Comparison of ENCODE assay signal across 18 cellular contexts in the genomic region with DNA sequence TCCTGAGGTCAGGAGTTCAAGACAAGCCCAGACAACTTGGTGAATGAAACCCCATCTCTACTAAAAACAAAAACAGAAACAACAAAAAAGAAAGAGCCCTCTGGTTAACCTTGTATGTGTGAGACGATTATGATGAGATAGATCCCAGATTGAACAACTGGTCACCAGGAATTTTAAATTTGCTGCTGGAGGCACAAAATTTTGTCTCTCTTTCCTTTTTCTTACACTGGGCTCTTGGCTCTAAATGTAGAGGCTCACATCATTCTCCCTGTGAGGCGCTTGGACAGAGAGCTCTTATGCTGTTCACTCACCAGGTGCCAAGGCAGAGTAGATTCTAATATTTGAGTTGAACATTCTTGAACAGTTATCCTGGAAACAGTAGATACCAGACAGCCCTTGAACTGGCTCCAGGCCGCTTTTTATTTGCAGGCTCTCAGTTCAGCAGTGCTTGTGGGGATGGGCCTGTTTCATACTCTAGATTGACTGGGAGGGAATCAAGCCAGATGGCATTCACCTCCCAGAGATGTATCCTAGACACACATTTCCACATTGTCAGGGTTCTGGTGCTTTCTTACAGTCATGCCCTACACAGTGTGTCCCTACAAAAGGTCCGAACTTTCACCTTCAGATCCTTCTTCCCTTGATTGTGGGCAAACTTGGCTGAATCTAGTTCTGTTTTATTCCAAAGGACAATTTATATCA.
DNase-seq lines count a peak whose midpoint lies in the region; TF ChIP-seq lines count a peak whose summit lies in the region.
"Had no signal": no experiment of that assay in that cellular context is flagged by ENCODE, and none has a peak within 500 bp of the region (broad histone marks: within the 10 kb centered on the region; RNA-seq: fewer than 3 reads in every experiment).

No MANE protein-coding gene starts in this region.

- no peaks in the 10 kb centered on the region for H3K36me3 ChIP-seq in hepatocyte (replicated peaks; ENCODE audit: insufficient read depth, low read depth)

- peak overlapping the region in 4 of 5 donors; percentile 25 to 51 (median 40) for H3K4me3 Mint-ChIP-seq in immature natural killer cell

- H3K9me3 ChIP-seq in hepatocyte (ENCODE audit: low read depth), result peaks cover 6% of the 10 kb centered on the region

- peaks cover 0 to 10% (median 9%) of the 10 kb centered on the region in 3 donors for H3K36me3 Mint-ChIP-seq in immature natural killer cell

- H3K4me3 ChIP-seq in hepatocyte, result no peak overlapping the region
- H3K4me3 ChIP-seq: K562, SK-N-MC had no signal

- H3K4me1 Mint-ChIP-seq in immature natural killer cell, result peaks cover 28 to 36% of the 10 kb centered on the region in 2 donors

- H3K9me2 ChIP-seq in hepatocyte (replicated peaks; ENCODE audit: insufficient read depth), result no peaks in the 10 kb centered on the region

- H3K27me3 ChIP-seq in hepatocyte, result no peaks in the 10 kb centered on the region

- no peaks in the 10 kb centered on the region for H4K20me1 ChIP-seq in hepatocyte (ENCODE audit: insufficient read depth, poor library complexity, severe bottlenecking)

- no peak overlapping the region for H3K27ac ChIP-seq in hepatocyte
- H3K27ac ChIP-seq: SK-N-MC had no signal

- H3K27me3 Mint-ChIP-seq in immature natural killer cell (ENCODE audit: low read depth in 3 of 3), result peaks cover 18 to 25% (median 18%) of the 10 kb centered on the region in 3 donors

- no peaks in the 10 kb centered on the region for H3K4me1 ChIP-seq in hepatocyte (ENCODE audit: insufficient read depth)

- H3K79me2 ChIP-seq in hepatocyte, result no peaks in the 10 kb centered on the region

- DNase-seq in GM10266 (ENCODE audit: extremely low spot score) (peak; percentile 2), NCI-H226 (peak; percentile 0), immature natural killer cell (no peak), hepatocyte (ENCODE audit: low spot score) (no peak), cerebellum (ENCODE audit: low spot score) (no peak), NCI-H1417 treated with DMSO at 0.1 percent for 48 hours (lab: John Stamatoyannopoulos, UW) (no peak)
- no peak for DNase-seq in activated CD8-positive, alpha-beta memory T cell treated with anti-CD3 and anti-CD28 coated beads, Interleukin-2, amount 50 U/mL, for 48 hours
- DNase-seq: ACHN, AML-193, DMS79 treated with DMSO at 0.1 percent for 48 hours, GOT3, MV-4-11, NCI-H187 treated with DMSO at 0.1 percent for 48 hours, NCI-H345, NCI-H524 treated with DMSO at 0.1 percent for 48 hours, Right ventricle myocardium superior had no signal

- peak overlapping the region in 3 of 6 donors; percentile 23 to 41 (median 30) for H3K27ac Mint-ChIP-seq in immature natural killer cell

- H3K4me2 ChIP-seq in hepatocyte, result no peak overlapping the region

- H2AFZ ChIP-seq in hepatocyte, result no peak overlapping the region

- H3K9me3 Mint-ChIP-seq in immature natural killer cell, result peaks cover 0 to 14% (median 3%) of the 10 kb centered on the region in 6 donors

- WGBS in hepatocyte (ENCODE audit: low lambda C conversion rate, missing lambda C conversion rate), result 73% methylated on average over 4 of the region's 4 CpGs

- TF ChIP-seq CTCF in GM10266 (IDR thresholded peaks at IDR 0.05; ENCODE audit: control insufficient read depth, insufficient read depth, low read depth, missing control alignments) (no peak), hepatocyte (IDR thresholded peaks at IDR 0.05; ENCODE audit: poor library complexity) (no peak)

Comparison
In these comparisons a context has a peak if more than half of its experiments do, and no peak if none do; other contexts are left out.
1. DNase-seq: peak in GM10266 (single experiment) and NCI-H226 (single experiment); none in immature natural killer cell (0 of 3), hepatocyte (single experiment), activated CD8-positive, alpha-beta memory T cell treated with anti-CD3 and anti-CD28 coated beads, Interleukin-2, amount 50 U/mL, for 48 hours (single experiment), cerebellum (single experiment) and NCI-H1417 treated with DMSO at 0.1 percent for 48 hours (single experiment).